In the genomic region with DNA sequence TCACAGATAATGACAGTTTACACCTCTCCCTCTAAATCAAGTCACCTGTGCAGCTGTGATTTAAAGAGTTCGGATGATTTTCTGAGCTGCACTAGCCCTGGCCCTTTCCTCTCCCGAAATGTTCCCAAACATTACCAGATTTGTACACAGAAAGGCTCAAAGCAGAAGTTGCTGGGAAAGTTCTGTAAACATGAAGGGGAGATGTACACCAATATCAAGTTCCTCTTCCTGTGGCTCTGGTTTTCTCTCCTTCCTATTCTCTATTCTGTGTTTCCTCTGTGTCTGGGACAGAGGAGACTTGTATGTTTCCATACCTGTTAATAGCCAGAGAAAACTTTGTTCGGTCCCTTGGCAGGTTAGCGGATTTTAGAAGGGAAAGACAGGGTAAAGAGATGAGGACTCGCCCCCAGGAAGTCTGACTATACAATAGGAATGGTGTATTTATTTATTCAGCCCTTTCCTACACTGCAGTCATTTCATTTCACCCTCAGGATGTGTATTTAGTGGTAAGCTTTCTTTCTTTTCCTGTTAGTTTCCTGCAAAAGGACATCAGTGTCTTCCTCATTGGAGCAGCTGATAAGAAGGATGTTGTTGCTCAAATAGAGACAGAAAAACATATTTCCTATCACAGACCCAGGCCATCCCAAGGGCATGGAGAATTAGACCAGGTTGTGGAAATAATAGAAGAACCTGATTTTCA, we compare ENCODE assay signal across 1 cellular context.
A peak's percentile ranks its signal among the peaks of the same experiment; 100 is the strongest.
TF ChIP-seq lines count a peak whose summit lies in the region.

No MANE protein-coding gene starts in this region.

TF ChIP-seq in liver, 16 proteins besides CTCF, POLR2A, EP300 and RAD21:
- TF ChIP-seq, protein P1, sequence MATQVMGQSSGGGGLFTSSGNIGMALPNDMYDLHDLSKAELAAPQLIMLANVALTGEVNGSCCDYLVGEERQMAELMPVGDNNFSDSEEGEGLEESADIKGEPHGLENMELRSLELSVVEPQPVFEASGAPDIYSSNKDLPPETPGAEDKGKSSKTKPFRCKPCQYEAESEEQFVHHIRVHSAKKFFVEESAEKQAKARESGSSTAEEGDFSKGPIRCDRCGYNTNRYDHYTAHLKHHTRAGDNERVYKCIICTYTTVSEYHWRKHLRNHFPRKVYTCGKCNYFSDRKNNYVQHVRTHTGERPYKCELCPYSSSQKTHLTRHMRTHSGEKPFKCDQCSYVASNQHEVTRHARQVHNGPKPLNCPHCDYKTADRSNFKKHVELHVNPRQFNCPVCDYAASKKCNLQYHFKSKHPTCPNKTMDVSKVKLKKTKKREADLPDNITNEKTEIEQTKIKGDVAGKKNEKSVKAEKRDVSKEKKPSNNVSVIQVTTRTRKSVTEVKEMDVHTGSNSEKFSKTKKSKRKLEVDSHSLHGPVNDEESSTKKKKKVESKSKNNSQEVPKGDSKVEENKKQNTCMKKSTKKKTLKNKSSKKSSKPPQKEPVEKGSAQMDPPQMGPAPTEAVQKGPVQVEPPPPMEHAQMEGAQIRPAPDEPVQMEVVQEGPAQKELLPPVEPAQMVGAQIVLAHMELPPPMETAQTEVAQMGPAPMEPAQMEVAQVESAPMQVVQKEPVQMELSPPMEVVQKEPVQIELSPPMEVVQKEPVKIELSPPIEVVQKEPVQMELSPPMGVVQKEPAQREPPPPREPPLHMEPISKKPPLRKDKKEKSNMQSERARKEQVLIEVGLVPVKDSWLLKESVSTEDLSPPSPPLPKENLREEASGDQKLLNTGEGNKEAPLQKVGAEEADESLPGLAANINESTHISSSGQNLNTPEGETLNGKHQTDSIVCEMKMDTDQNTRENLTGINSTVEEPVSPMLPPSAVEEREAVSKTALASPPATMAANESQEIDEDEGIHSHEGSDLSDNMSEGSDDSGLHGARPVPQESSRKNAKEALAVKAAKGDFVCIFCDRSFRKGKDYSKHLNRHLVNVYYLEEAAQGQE (IDR thresholded peaks at IDR 0.05) = no peak
- TF ChIP-seq RXRA (IDR thresholded peaks at IDR 0.05) = no peak
- TF ChIP-seq SP1 (IDR thresholded peaks at IDR 0.05) = peak; percentile 4
- no peak for TF ChIP-seq GABPA (IDR thresholded peaks at IDR 0.05 in 1 of 2, conservative IDR thresholded peaks at IDR 0.05 in 1 of 2)
